16 cellular contexts compared by ENCODE assay signal in genomic region chr2:52405958-52406357, GRCh38.
A peak's percentile ranks its signal among the peaks of the same experiment; 100 is the strongest.
DNase-seq lines count a peak whose midpoint lies in the region; ATAC-seq and TF ChIP-seq lines count a peak whose summit lies in the region.
"Had no signal": no experiment of that assay in that cellular context is flagged by ENCODE, and none has a peak within 500 bp of the region (broad histone marks: within the 10 kb centered on the region; RNA-seq: fewer than 3 reads in every experiment).

No MANE protein-coding gene starts in this region.

- H3K9me3 ChIP-seq in right cardiac atrium (ENCODE audit: control insufficient read depth, low read length), result no peaks in the 10 kb centered on the region
- H3K9me3 ChIP-seq: A549, Caco-2 had no signal

- no peaks in the 10 kb centered on the region for H3K36me3 Mint-ChIP-seq in mesothelial cell of epicardium

- H3K4me3 Mint-ChIP-seq in mesothelial cell of epicardium, result no peak overlapping the region
- H3K4me3 Mint-ChIP-seq: CD4-positive, alpha-beta T cell; H9 had no signal

- H3K27ac Mint-ChIP-seq in mesothelial cell of epicardium, result peak overlapping the region; percentile 48
- H3K27ac Mint-ChIP-seq: CD4-positive, alpha-beta T cell; H9 had no signal

- peaks cover 3% of the 10 kb centered on the region for H3K9me3 Mint-ChIP-seq in mesothelial cell of epicardium

- no peak for TF ChIP-seq CTCF in mesothelial cell of epicardium (IDR thresholded peaks at IDR 0.05; ENCODE audit: unreplicated experiment)

- H3K27me3 Mint-ChIP-seq in mesothelial cell of epicardium (ENCODE audit: low read depth), result no peaks in the 10 kb centered on the region
- H3K27me3 Mint-ChIP-seq: CD4-positive, alpha-beta T cell had no signal

- no peak overlapping the region for H3K27ac ChIP-seq in right cardiac atrium (ENCODE audit: low read length)
- H3K27ac ChIP-seq: 22Rv1, A549, C4-2B had no signal

- intact Hi-C loops in right cardiac atrium (cut with DNase I), result no loop called here
- intact Hi-C loops in cardiac septum (cut with DNase I), result no loop called here

- ATAC-seq in right cardiac atrium (peak; percentile 44 to 71), HG03095 (IDR thresholded peaks at IDR 0.05; ENCODE audit: unreplicated experiment) (no peak)
- ATAC-seq: A549 had no signal

- DNase-seq in DMS 273 (lab: John Stamatoyannopoulos, UW; ENCODE audit: unreplicated experiment), result peak; percentile 5
- no peak for DNase-seq in DMS 273 treated with DMSO at 0.1 percent for 48 hours (lab: John Stamatoyannopoulos, UW)
- DNase-seq in right cardiac atrium, result no peak
- no peak for DNase-seq in cardiac septum (ENCODE audit: low spot score)
- DNase-seq in mesothelial cell of epicardium (ENCODE audit: low spot score in 2 of 2, unreplicated experiment in 2 of 2), result no peak
- no peak for DNase-seq in NCI-H2227 treated with DMSO at 0.1 percent for 48 hours (lab: John Stamatoyannopoulos, UW)
- DNase-seq: AML-193; Caco-2; CD4-positive, alpha-beta T cell; DMS53; DND-41; H9 had no signal

- 65% methylated on average over 1 of the region's 1 CpG for WGBS in right cardiac atrium

- peaks cover 7% of the 10 kb centered on the region for H3K4me1 Mint-ChIP-seq in mesothelial cell of epicardium

- H3K27me3 ChIP-seq in right cardiac atrium (ENCODE audit: control insufficient read depth, insufficient read depth), result no peaks in the 10 kb centered on the region

- H3K4me1 ChIP-seq in right cardiac atrium (ENCODE audit: control insufficient read depth, insufficient read depth, low read length), result no peaks in the 10 kb centered on the region
- H3K4me1 ChIP-seq: A549, Caco-2 had no signal

- no peak overlapping the region for H3K4me3 ChIP-seq in right cardiac atrium (ENCODE audit: low read length)
- H3K4me3 ChIP-seq: A549 had no signal
